Comparison of ENCODE assay signal across 19 cellular contexts in genomic region chr18:8732442-8733360, GRCh38. TPM values are rescaled to one million over a fixed set of nuclear protein-coding genes. Genes with fewer than 3 reads are reported as not detected.
DNase-seq lines count a peak whose midpoint lies in the region; ATAC-seq and TF ChIP-seq lines count a peak whose summit lies in the region.
"Had no signal": no experiment of that assay in that cellular context is flagged by ENCODE, and none has a peak within 500 bp of the region (broad histone marks: within the 10 kb centered on the region; RNA-seq: fewer than 3 reads in every experiment).

No MANE protein-coding gene starts in this region.

- peak; percentile 34 for ATAC-seq in WTC11
- peak; percentile 34 for ATAC-seq in upper lobe of right lung
- ATAC-seq in GM18861 (IDR thresholded peaks at IDR 0.05; ENCODE audit: unreplicated experiment): no peak
- no peak for ATAC-seq in aorta (ENCODE audit: low FRiP score)
- ATAC-seq in GM19324 (IDR thresholded peaks at IDR 0.05; ENCODE audit: low FRiP score, unreplicated experiment): no peak
- ATAC-seq: HCT116, PC-3, Right ventricle myocardium inferior had no signal

- H3K9ac ChIP-seq in HUES48 (ENCODE audit: low read depth, low read length): no peak overlapping the region
- no peak overlapping the region for H3K9ac ChIP-seq in iPS-18a (ENCODE audit: low read length)
- H3K9ac ChIP-seq: BLaER1 had no signal

- peak overlapping the region; percentile 55 for H3K27ac ChIP-seq in HUES48 (ENCODE audit: low read depth, low read length)
- H3K27ac ChIP-seq in iPS-18a (ENCODE audit: low read length): peak overlapping the region; percentile 28
- no peak overlapping the region for H3K27ac ChIP-seq in upper lobe of right lung
- H3K27ac ChIP-seq in aorta (ENCODE audit: low read depth in 1 of 2, low read length in 2 of 2): no peak overlapping the region
- H3K27ac ChIP-seq: BLaER1, SK-N-MC had no signal

- 95% methylated on average over 22 of the region's 22 CpGs for WGBS in aorta, 2 donors

- H3K36me3 ChIP-seq in HUES48 (ENCODE audit: control insufficient read depth, insufficient read depth, low read length) (peaks cover 16% of the 10 kb centered on the region), iPS-18a (ENCODE audit: control insufficient read depth, low read depth, low read length) (peaks cover 5% of the 10 kb centered on the region), upper lobe of right lung (no peaks in the 10 kb centered on the region), aorta (ENCODE audit: control insufficient read depth in 1 of 2, insufficient read depth in 2 of 2, low read length in 1 of 2) (no peaks in the 10 kb centered on the region)

- no peaks in the 10 kb centered on the region for H3K9me3 Mint-ChIP-seq in WTC11

- CTCF ChIA-PET in WTC11 (lab: Charles Lee): no interaction called here

- H3K27me3 Mint-ChIP-seq in WTC11 (ENCODE audit: low read depth): no peaks in the 10 kb centered on the region

- no peak for TF ChIP-seq CTCF in WTC11 (IDR thresholded peaks at IDR 0.05)
- no peak for TF ChIP-seq CTCF in upper lobe of right lung (IDR thresholded peaks at IDR 0.05)

- no peak overlapping the region for H3K4me3 Mint-ChIP-seq in WTC11
- H3K4me3 Mint-ChIP-seq: CD8-positive, alpha-beta memory T cell had no signal

- H3K9me3 ChIP-seq in HUES48 (ENCODE audit: control insufficient read depth, insufficient read depth, low read length): no peaks in the 10 kb centered on the region
- no peaks in the 10 kb centered on the region for H3K9me3 ChIP-seq in iPS-18a (ENCODE audit: control insufficient read depth, low read depth, low read length)
- H3K9me3 ChIP-seq in upper lobe of right lung: no peaks in the 10 kb centered on the region
- no peaks in the 10 kb centered on the region for H3K9me3 ChIP-seq in aorta (ENCODE audit: control insufficient read depth, low read length)

- peaks cover 39% of the 10 kb centered on the region for H3K36me3 Mint-ChIP-seq in WTC11
- H3K36me3 Mint-ChIP-seq: CD8-positive, alpha-beta memory T cell had no signal

- peaks cover 45% of the 10 kb centered on the region for H3K4me1 Mint-ChIP-seq in WTC11

- no peaks in the 10 kb centered on the region for H3K27me3 ChIP-seq in HUES48 (ENCODE audit: control insufficient read depth, insufficient read depth, low read length)
- H3K27me3 ChIP-seq in iPS-18a (ENCODE audit: control insufficient read depth, insufficient read depth, low read length): no peaks in the 10 kb centered on the region
- no peaks in the 10 kb centered on the region for H3K27me3 ChIP-seq in upper lobe of right lung
- no peaks in the 10 kb centered on the region for H3K27me3 ChIP-seq in aorta (ENCODE audit: control insufficient read depth in 1 of 2, insufficient read depth in 2 of 2, low read length in 1 of 2)
- H3K27me3 ChIP-seq: BLaER1 had no signal

- peak overlapping the region; percentile 87 for H3K27ac Mint-ChIP-seq in WTC11

- POLR2A ChIA-PET in WTC11 (lab: Charles Lee): no interaction called here

- H3K4me1 ChIP-seq in HUES48 (ENCODE audit: control insufficient read depth, insufficient read depth, low read length) (peaks cover 22% of the 10 kb centered on the region), iPS-18a (ENCODE audit: control insufficient read depth, low read depth, low read length) (peaks cover 19% of the 10 kb centered on the region), upper lobe of right lung (peaks cover 10% of the 10 kb centered on the region), aorta (ENCODE audit: control insufficient read depth in 1 of 2, insufficient read depth in 2 of 2, low read length in 2 of 2) (no peaks in the 10 kb centered on the region)

- H3K4me3 ChIP-seq in HUES48 (ENCODE audit: low read depth, low read length): no peak overlapping the region
- H3K4me3 ChIP-seq in iPS-18a (ENCODE audit: low read length): no peak overlapping the region
- no peak overlapping the region for H3K4me3 ChIP-seq in upper lobe of right lung
- H3K4me3 ChIP-seq in aorta (ENCODE audit: low read length in 2 of 2): no peak overlapping the region
- H3K4me3 ChIP-seq: BLaER1, SK-N-MC had no signal

- DNase-seq in WTC11 (ENCODE audit: low spot score) (no peak), upper lobe of right lung (no peak), NCI-H345 treated with DMSO at 0.1 percent for 48 hours (lab: John Stamatoyannopoulos, UW; ENCODE audit: unreplicated experiment) (no peak), aorta (no peak)
- DNase-seq: CD8-positive, alpha-beta memory T cell; EL; NCI-H1105 treated with DMSO at 0.1 percent for 48 hours; NCI-H187; NCI-H446; NCI-H748 treated with DMSO at 0.1 percent for 48 hours; PC-3 had no signal

- intact Hi-C loops in upper lobe of right lung (cut with DNase I) (no loop called here), aorta (cut with DNase I) (no loop called here)

TF ChIP-seq in WTC11, 78 proteins besides CTCF, POLR2A, EP300 and RAD21:
- no peak for TF ChIP-seq ZBTB21 (CRISPR knock-in tag; IDR thresholded peaks at IDR 0.05; ENCODE audit: borderline replicate concordance)
- no peak for TF ChIP-seq ZNF512 (CRISPR knock-in tag; IDR thresholded peaks at IDR 0.05; ENCODE audit: borderline replicate concordance)
- TF ChIP-seq PRRX2 (CRISPR knock-in tag; IDR thresholded peaks at IDR 0.05): no peak
- TF ChIP-seq SP1 (CRISPR knock-in tag; conservative IDR thresholded peaks at IDR 0.05): no peak
- TF ChIP-seq EMX1 (CRISPR knock-in tag; IDR thresholded peaks at IDR 0.05): no peak
- TF ChIP-seq, protein P1, sequence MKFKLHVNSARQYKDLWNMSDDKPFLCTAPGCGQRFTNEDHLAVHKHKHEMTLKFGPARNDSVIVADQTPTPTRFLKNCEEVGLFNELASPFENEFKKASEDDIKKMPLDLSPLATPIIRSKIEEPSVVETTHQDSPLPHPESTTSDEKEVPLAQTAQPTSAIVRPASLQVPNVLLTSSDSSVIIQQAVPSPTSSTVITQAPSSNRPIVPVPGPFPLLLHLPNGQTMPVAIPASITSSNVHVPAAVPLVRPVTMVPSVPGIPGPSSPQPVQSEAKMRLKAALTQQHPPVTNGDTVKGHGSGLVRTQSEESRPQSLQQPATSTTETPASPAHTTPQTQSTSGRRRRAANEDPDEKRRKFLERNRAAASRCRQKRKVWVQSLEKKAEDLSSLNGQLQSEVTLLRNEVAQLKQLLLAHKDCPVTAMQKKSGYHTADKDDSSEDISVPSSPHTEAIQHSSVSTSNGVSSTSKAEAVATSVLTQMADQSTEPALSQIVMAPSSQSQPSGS (CRISPR knock-in tag; IDR thresholded peaks at IDR 0.05; ENCODE audit: borderline replicate concordance, low read depth): no peak
- TF ChIP-seq, protein P2, sequence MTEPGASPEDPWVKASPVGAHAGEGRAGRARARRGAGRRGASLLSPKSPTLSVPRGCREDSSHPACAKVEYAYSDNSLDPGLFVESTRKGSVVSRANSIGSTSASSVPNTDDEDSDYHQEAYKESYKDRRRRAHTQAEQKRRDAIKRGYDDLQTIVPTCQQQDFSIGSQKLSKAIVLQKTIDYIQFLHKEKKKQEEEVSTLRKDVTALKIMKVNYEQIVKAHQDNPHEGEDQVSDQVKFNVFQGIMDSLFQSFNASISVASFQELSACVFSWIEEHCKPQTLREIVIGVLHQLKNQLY (CRISPR knock-in tag; IDR thresholded peaks at IDR 0.05): no peak
- TF ChIP-seq MYBL2 (CRISPR knock-in tag; IDR thresholded peaks at IDR 0.05): no peak
- peak; percentile 75 for TF ChIP-seq ZNF423 (CRISPR knock-in tag; IDR thresholded peaks at IDR 0.05)

RNA-seq across cellular contexts. Expression of gene MTCL1, which starts 27.3 kb away (rescaled TPM):
- total RNA-seq in WTC11 (2021): 50.0 to 64.3 TPM (median 52.9 TPM) in 3 replicates
- total RNA-seq in upper lobe of right lung: 10.1 TPM
- 10 to 100 TPM; 10.5 to 14.2 TPM for total RNA-seq in aorta
- 1 to 10 TPM in 1 of 2 donors, under 1 TPM in 1; 0.75 to 1.9 TPM for polyA plus RNA-seq in aorta
- polyA plus RNA-seq: CD8-positive, alpha-beta memory T cell had no signal

Comparison
In these comparisons a context has a peak if more than half of its experiments do, and no peak if none do; other contexts are left out.
1. H3K27ac ChIP-seq: peak in HUES48 (single experiment) and iPS-18a (single experiment); none in upper lobe of right lung (single experiment) and aorta (0 of 2).
2. ATAC-seq: peak in WTC11 (single experiment) and upper lobe of right lung (single experiment); none in GM18861 (single experiment), aorta (single experiment) and GM19324 (single experiment).